Comparison of ENCODE assay signal across 15 cellular contexts in the genomic region with DNA sequence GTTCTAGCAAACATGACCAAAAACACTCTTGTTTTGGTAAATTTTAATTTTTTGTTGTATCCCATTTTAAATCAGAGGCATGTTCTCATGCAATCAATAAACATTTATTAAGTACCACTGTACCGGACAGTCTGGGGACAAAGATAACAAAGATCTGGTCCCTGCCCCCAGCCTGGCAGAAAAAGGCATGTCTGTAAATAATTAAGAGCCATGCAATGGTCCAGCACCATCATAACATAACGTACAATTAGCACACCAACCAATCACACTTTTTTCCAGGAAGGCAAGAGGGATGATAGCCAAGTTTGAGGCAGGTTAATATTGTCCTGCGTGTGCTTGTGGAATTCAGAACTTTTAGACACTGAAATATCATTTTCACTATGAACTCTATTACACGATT. TPM values are rescaled to one million over a fixed set of nuclear protein-coding genes. Genes with fewer than 3 reads are reported as not detected.
DNase-seq lines count a peak whose midpoint lies in the region; ATAC-seq and TF ChIP-seq lines count a peak whose summit lies in the region.
"Had no signal": no experiment of that assay in that cellular context is flagged by ENCODE, and none has a peak within 500 bp of the region (broad histone marks: within the 10 kb centered on the region; RNA-seq: fewer than 3 reads in every experiment).

No MANE protein-coding gene starts in this region.

- H4K8ac ChIP-seq in H9 (replicated peaks; ENCODE audit: insufficient read length, low read depth, low read length) = no peak overlapping the region

- H3K9me3 Mint-ChIP-seq in H9 = no peaks in the 10 kb centered on the region; a peak in 1 of 5 replicates
- H3K9me3 Mint-ChIP-seq: GM23338 had no signal

- no peak for TF ChIP-seq POLR2A in body of pancreas (IDR thresholded peaks at IDR 0.05)

- H2BK12ac ChIP-seq in H9 (ENCODE audit: insufficient read length, low read depth, low read length) = no peak overlapping the region

- H3K4me1 ChIP-seq in body of pancreas (peaks cover 17% of the 10 kb centered on the region), H9 (ENCODE audit: insufficient read depth, low read length) (no peaks in the 10 kb centered on the region)
- H3K4me1 ChIP-seq: BE2C had no signal

- H3K4me1 Mint-ChIP-seq in H9 = peaks cover under 1% of the 10 kb centered on the region in 2 experiments; a peak in 3 of 4 replicates

- no peaks in the 10 kb centered on the region for H4K20me1 ChIP-seq in H9 (ENCODE audit: control insufficient read depth, insufficient read depth, insufficient read length)

- H3K27me3 ChIP-seq in body of pancreas (no peaks in the 10 kb centered on the region), H9 (ENCODE audit: insufficient read depth, low read length) (no peaks in the 10 kb centered on the region)
- H3K27me3 ChIP-seq: BE2C had no signal

- H3K18ac ChIP-seq in H9 (ENCODE audit: insufficient read length, low read depth, low read length) = no peak overlapping the region

- no peaks in the 10 kb centered on the region for H3K79me1 ChIP-seq in H9 (ENCODE audit: insufficient read depth, low read depth, low read length, poor library complexity, severe bottlenecking)

- 29 to 35% methylated on average over 4 of the region's 4 CpGs for WGBS in body of pancreas, 2 donors
- WGBS in H9 (ENCODE audit: extremely low coverage, insufficient read length, low lambda C conversion rate) = no CpG with 5 or more reads among the region's 4 CpGs

- peak; percentile 42 for DNase-seq in NCI-H69 (lab: John Stamatoyannopoulos, UW)
- no peak for DNase-seq in body of pancreas
- peak; percentile 31 for DNase-seq in kidney glomerular epithelial cell (lab: John Stamatoyannopoulos, UW)
- peak; percentile 66 for DNase-seq in renal cortical epithelial cell (ENCODE audit: low read depth)
- no peak for DNase-seq in H9
- DNase-seq in DMS53 treated with DMSO at 0.1 percent for 48 hours (lab: John Stamatoyannopoulos, UW; ENCODE audit: unreplicated experiment) = no peak
- DNase-seq: BE2C; CD4-positive, alpha-beta memory T cell; GF-D8; H7 had no signal

- no peak overlapping the region for H2BK20ac ChIP-seq in H9 (ENCODE audit: low read depth, low read length, poor library complexity, severe bottlenecking)

- no peak overlapping the region for H3K56ac ChIP-seq in H9 (ENCODE audit: insufficient read length, low read depth, low read length)

- no peak overlapping the region for H2AFZ ChIP-seq in H9 (ENCODE audit: low read length)
- H2AFZ ChIP-seq: GM23338 had no signal

- no peak overlapping the region for H3K4me3 ChIP-seq in body of pancreas
- H3K4me3 ChIP-seq: A549, GM23338 had no signal

- no peaks in the 10 kb centered on the region for H3K79me2 ChIP-seq in H9 (ENCODE audit: insufficient read depth, low read length)

- no peak overlapping the region for H4K91ac ChIP-seq in H9 (ENCODE audit: insufficient read length, low read depth, low read length)

- no peaks in the 10 kb centered on the region for H3K23me2 ChIP-seq in H9 (ENCODE audit: insufficient read length, low read depth, low read length, poor library complexity, severe bottlenecking)

- H3K27ac ChIP-seq in body of pancreas (peak overlapping the region in 3 of 4 donors; percentile 10 to 66 (median 21)), H9 (ENCODE audit: insufficient read length, low read depth, low read length) (no peak overlapping the region)
- H3K27ac ChIP-seq: A549, C4-2B had no signal

- no peak overlapping the region for H3K4ac ChIP-seq in H9 (ENCODE audit: low read depth, low read length)

- H3K9ac ChIP-seq in H9 (ENCODE audit: extremely low read depth, insufficient read length, low read length) = no peak overlapping the region

- intact Hi-C loops in body of pancreas (cut with DNase I) = no loop called here

- no peaks in the 10 kb centered on the region for H3K36me3 Mint-ChIP-seq in H9 (ENCODE audit: insufficient read depth in 1 of 3, low read depth in 3 of 3)
- H3K36me3 Mint-ChIP-seq: CD4-positive, alpha-beta memory T cell had no signal

- no peak overlapping the region for H3K4me2 ChIP-seq in H9 (ENCODE audit: insufficient read depth, insufficient read length, low read length)
- H3K4me2 ChIP-seq: A549, GM23338 had no signal

- H2BK15ac ChIP-seq in H9 (ENCODE audit: low read depth, low read length) = no peak overlapping the region

- no peaks in the 10 kb centered on the region for H3K9me3 ChIP-seq in body of pancreas
- no peaks in the 10 kb centered on the region for H3K9me3 ChIP-seq in H9 (ENCODE audit: control insufficient read depth, low read depth, low read length)
- H3K9me3 ChIP-seq: A549, BE2C had no signal

- no peak overlapping the region for H3K4me3 Mint-ChIP-seq in H9
- H3K4me3 Mint-ChIP-seq: CD4-positive, alpha-beta memory T cell; GM23338 had no signal

- H3K36me3 ChIP-seq in body of pancreas (replicated peaks in 1 of 2; ENCODE audit: insufficient read depth in 1 of 2, low read depth in 2 of 2) = no peaks in the 10 kb centered on the region
- H3K36me3 ChIP-seq: BE2C had no signal

- ATAC-seq in body of pancreas = no peak
- no peak for ATAC-seq in GM18519 (IDR thresholded peaks at IDR 0.05; ENCODE audit: low FRiP score, unreplicated experiment)
- ATAC-seq: A549, GM23338 had no signal

- H3K27me3 Mint-ChIP-seq in H9 (ENCODE audit: low read depth) = no peaks in the 10 kb centered on the region

- no peak overlapping the region for H3K14ac ChIP-seq in H9 (ENCODE audit: insufficient read depth, low read length)

- TF ChIP-seq CTCF in body of pancreas (IDR thresholded peaks at IDR 0.05) (no peak), H9 (conservative IDR thresholded peaks at IDR 0.05) (no peak)

- H3K23ac ChIP-seq in H9 (ENCODE audit: insufficient read length, low read depth, low read length) = no peak overlapping the region

- H2AK5ac ChIP-seq in H9 (ENCODE audit: insufficient read length, low read length) = no peak overlapping the region

- H2BK5ac ChIP-seq in H9 (ENCODE audit: insufficient read length, low read length) = no peak overlapping the region

- no peak overlapping the region for H2BK120ac ChIP-seq in H9 (ENCODE audit: low read depth, low read length, poor library complexity, severe bottlenecking)

- no peak overlapping the region for H3T11ph ChIP-seq in H9 (ENCODE audit: low read length)

- H4K5ac ChIP-seq in H9 (ENCODE audit: insufficient read length, low read depth, low read length) = no peak overlapping the region

- no peak overlapping the region for H3K27ac Mint-ChIP-seq in H9
- H3K27ac Mint-ChIP-seq: CD4-positive, alpha-beta memory T cell; GM23338 had no signal

RNA-seq across cellular contexts. Expression of a gene that starts 3.5 kb away (rescaled TPM):
- 10 to 100 TPM; 53.4 to 58.6 TPM for total RNA-seq in body of pancreas
- total RNA-seq in renal cortical epithelial cell = 116 and 345 TPM in 2 replicates
- not detected in 2 replicates for total RNA-seq in H9 (2021)
- total RNA-seq: CD4-positive, alpha-beta memory T cell; GM23338; HT1080 had no signal

Comparison
In these comparisons a context has a peak if more than half of its experiments do, and no peak if none do; other contexts are left out.
1. DNase-seq: peak in NCI-H69 (single experiment), kidney glomerular epithelial cell (single experiment) and renal cortical epithelial cell (single experiment); none in body of pancreas (0 of 4), H9 (single experiment) and DMS53 treated with DMSO at 0.1 percent for 48 hours (single experiment).
2. RNA of a gene that starts 3.5 kb away (total RNA-seq): 116 to 345 TPM in renal cortical epithelial cell and 53.4 to 58.6 TPM in body of pancreas; not detected in H9; every median in the first group is over 10 times any median in the second.